Comparison of ENCODE assay signal across 8 cellular contexts in the genomic region with DNA sequence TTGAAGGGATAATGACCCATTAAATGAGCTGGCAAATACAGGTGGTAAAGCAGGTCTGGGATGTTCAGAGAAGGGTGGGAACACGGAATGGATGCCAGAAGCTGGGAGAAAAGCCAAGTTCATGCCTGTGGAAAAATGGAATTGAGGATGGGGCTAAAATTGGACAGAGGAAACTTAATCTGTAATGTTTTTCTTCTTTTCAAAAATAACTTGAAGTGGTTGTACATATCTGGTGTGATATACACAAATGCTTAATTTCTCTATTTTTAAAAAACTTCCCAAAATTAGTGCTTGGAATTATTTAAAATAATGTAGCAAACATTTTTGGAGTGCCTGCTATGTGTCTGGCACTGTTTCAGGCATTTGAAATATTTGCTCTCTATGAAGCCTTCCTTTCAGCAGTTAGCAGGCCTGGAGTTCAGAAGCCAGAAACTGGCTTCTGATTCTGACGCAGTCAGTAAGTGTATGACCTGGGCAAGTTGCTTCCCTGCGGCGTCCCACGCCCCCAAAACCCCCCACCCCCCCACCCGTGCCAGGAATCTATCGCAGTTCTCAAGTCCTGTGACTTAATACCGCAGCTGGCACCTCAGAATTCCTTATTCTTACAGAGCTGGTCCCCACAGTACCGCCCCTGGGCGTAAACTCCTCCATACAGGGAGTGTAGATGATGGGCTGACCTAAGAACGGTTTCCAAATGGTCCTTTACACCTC. TPM values are rescaled to one million over a fixed set of nuclear protein-coding genes. Genes with fewer than 3 reads are reported as not detected.
DNase-seq lines count a peak whose midpoint lies in the region; ATAC-seq and TF ChIP-seq lines count a peak whose summit lies in the region.

No MANE protein-coding gene starts in this region.

- H3K4me3 Mint-ChIP-seq in T-helper 1 cell treated with Interleukin-12 subunit alpha and Interleukin-12 subunit beta and Interleukin-4 antibody, amounts not matched to agents 30 μg/mL and 1 μg/mL, for 36 hours: peak overlapping the region; percentile 95
- H3K4me3 Mint-ChIP-seq in activated B cell treated with CpG ODN at 0.5 μM for 24 hours: peak overlapping the region; percentile 89

- H3K4me2 ChIP-seq in skeletal muscle satellite cell (ENCODE audit: low read length): peak overlapping the region; percentile 84

- peaks cover 8% of the 10 kb centered on the region for H3K36me3 ChIP-seq in skeletal muscle satellite cell (ENCODE audit: insufficient read depth, low read length)

- H3K4me1 ChIP-seq in skeletal muscle satellite cell (ENCODE audit: control insufficient read depth, insufficient read depth, low read length): peaks cover 19% of the 10 kb centered on the region

- H3K36me3 Mint-ChIP-seq in T-helper 1 cell treated with Interleukin-12 subunit alpha and Interleukin-12 subunit beta and Interleukin-4 antibody, amounts not matched to agents 30 μg/mL and 1 μg/mL, for 36 hours (ENCODE audit: low read depth): peaks cover 16% of the 10 kb centered on the region
- H3K36me3 Mint-ChIP-seq in activated B cell treated with CpG ODN at 0.5 μM for 24 hours (ENCODE audit: low read depth): peaks cover 25% of the 10 kb centered on the region

- CTCF ChIA-PET in activated B cell treated with CpG ODN at 0.5 μM for 24 hours (lab: Charles Lee): no interaction called here

- no peak for ATAC-seq in activated B cell treated with CpG ODN at 0.5 μM for 24 hours (ENCODE audit: low read depth)
- peak; percentile 29 to 47 for ATAC-seq in left cardiac atrium

- peak overlapping the region; percentile 94 for H3K27ac Mint-ChIP-seq in T-helper 1 cell treated with Interleukin-12 subunit alpha and Interleukin-12 subunit beta and Interleukin-4 antibody, amounts not matched to agents 30 μg/mL and 1 μg/mL, for 36 hours
- peak overlapping the region; percentile 95 for H3K27ac Mint-ChIP-seq in activated B cell treated with CpG ODN at 0.5 μM for 24 hours

- TF ChIP-seq CTCF in activated B cell treated with CpG ODN at 0.5 μM for 24 hours (IDR thresholded peaks at IDR 0.05): no peak

- H3K9me3 Mint-ChIP-seq in T-helper 1 cell treated with Interleukin-12 subunit alpha and Interleukin-12 subunit beta and Interleukin-4 antibody, amounts not matched to agents 30 μg/mL and 1 μg/mL, for 36 hours: peaks cover 10% of the 10 kb centered on the region
- no peaks in the 10 kb centered on the region for H3K9me3 Mint-ChIP-seq in activated B cell treated with CpG ODN at 0.5 μM for 24 hours

- POLR2A ChIA-PET in activated B cell treated with CpG ODN at 0.5 μM for 24 hours (lab: Charles Lee): interaction anchor here (0.7 to 2.0 kb wide), 11 partner anchors 19 to 1195 kb away, joined by 3 to 22 read pairs (median 4); a partner anchor contains a TSS

- DNase-seq in T-helper 1 cell (no peak), activated B cell treated with CpG ODN at 0.5 μM for 24 hours (no peak), left cardiac atrium (no peak), SKM-1 (lab: John Stamatoyannopoulos, UW; ENCODE audit: unreplicated experiment) (no peak), NCI-H1092 (lab: John Stamatoyannopoulos, UW) (no peak)
- no peak for DNase-seq in stimulated activated CD4-positive, alpha-beta T cell treated with anti-CD3 and anti-CD28 coated beads, Interleukin-12 subunit alpha, Interleukin-12 subunit beta, amount 100 ng/mL, for 4 hours

- peak overlapping the region; percentile 93 for H3K9ac ChIP-seq in skeletal muscle satellite cell (ENCODE audit: low read depth, low read length)

- H3K9me3 ChIP-seq in skeletal muscle satellite cell (replicated peaks; ENCODE audit: low read length): no peaks in the 10 kb centered on the region

- H3K27me3 ChIP-seq in skeletal muscle satellite cell (ENCODE audit: control insufficient read depth, insufficient read depth, low read length): no peaks in the 10 kb centered on the region

- H3K4me1 Mint-ChIP-seq in T-helper 1 cell treated with Interleukin-12 subunit alpha and Interleukin-12 subunit beta and Interleukin-4 antibody, amounts not matched to agents 30 μg/mL and 1 μg/mL, for 36 hours (ENCODE audit: low read depth): peaks cover 35% of the 10 kb centered on the region
- H3K4me1 Mint-ChIP-seq in activated B cell treated with CpG ODN at 0.5 μM for 24 hours: peaks cover 37% of the 10 kb centered on the region

- H3K27me3 Mint-ChIP-seq in T-helper 1 cell treated with Interleukin-12 subunit alpha and Interleukin-12 subunit beta and Interleukin-4 antibody, amounts not matched to agents 30 μg/mL and 1 μg/mL, for 36 hours (ENCODE audit: low read depth): peaks cover 4% of the 10 kb centered on the region
- peaks cover 4% of the 10 kb centered on the region for H3K27me3 Mint-ChIP-seq in activated B cell treated with CpG ODN at 0.5 μM for 24 hours

- H3K4me3 ChIP-seq in skeletal muscle satellite cell (ENCODE audit: low read length): peak overlapping the region; percentile 96

- intact Hi-C loops in activated B cell treated with CpG ODN at 0.5 μM for 24 hours (cut with micrococcal nuclease) (loop anchor here (2.0 to 10.0 kb wide), 4 partner anchors 47 to 1827 kb away; a partner anchor contains a TSS), left cardiac atrium (cut with DNase I) (no loop called here)

RNA-seq across cellular contexts. Expression of a gene that starts 0.8 kb away (rescaled TPM):
- total RNA-seq in activated B cell treated with CpG ODN at 0.5 μM for 24 hours: 42.0 and 42.6 TPM in 2 replicates
- 10 to 100 TPM; 78.3 to 78.7 TPM for total RNA-seq in left cardiac atrium
- total RNA-seq in skeletal muscle satellite cell (2012; rRNA removed): 66.8 and 68.4 TPM in 2 replicates

RNA-seq across cellular contexts. Expression of a gene that starts 51.7 kb away (rescaled TPM):
- total RNA-seq in activated B cell treated with CpG ODN at 0.5 μM for 24 hours: 0.76 and 1.1 TPM in 2 replicates
- total RNA-seq in left cardiac atrium: 100 to 1,000 TPM; 109 to 134 TPM
- 78.3 and 121 TPM in 2 replicates for total RNA-seq in skeletal muscle satellite cell (2012; rRNA removed)

Comparison
In these comparisons a context has a peak if more than half of its experiments do, and no peak if none do; other contexts are left out.
1. RNA of a gene that starts 51.7 kb away (total RNA-seq): 109 to 134 TPM in left cardiac atrium; 0.76 to 1.1 TPM in activated B cell treated with CpG ODN at 0.5 μM for 24 hours; every median in the first group is over 10 times any median in the second.